In the genomic region with DNA sequence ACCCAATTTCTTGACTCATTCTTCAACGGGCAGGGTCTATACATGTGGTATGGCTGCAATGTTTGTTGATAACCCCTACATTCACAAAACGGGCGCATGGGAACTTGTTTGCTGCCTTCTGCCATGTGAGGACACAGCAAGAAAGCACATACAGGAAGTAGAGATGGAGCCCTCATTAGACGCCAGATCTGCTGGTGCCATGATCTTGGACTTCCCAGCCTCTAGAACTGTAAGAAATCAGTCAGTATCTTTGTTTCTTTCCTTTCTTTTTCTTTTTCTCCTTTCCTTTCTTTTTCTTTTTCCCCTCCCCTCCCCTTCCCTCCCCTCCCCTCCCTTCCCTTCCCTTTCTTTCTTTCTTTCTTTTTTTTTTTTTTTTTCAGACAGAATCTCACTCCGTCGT, we compare ENCODE assay signal across 28 cellular contexts.
"Had no signal": no experiment of that assay in that cellular context is flagged by ENCODE, and none has a peak within 500 bp of the region (broad histone marks: within the 10 kb centered on the region; RNA-seq: fewer than 3 reads in every experiment).

No MANE protein-coding gene starts in this region.

- H3K4me3 ChIP-seq: colonic mucosa, coronary artery, dorsolateral prefrontal cortex, esophagus muscularis mucosa, esophagus squamous epithelium, gastrocnemius medialis, gastroesophageal sphincter, heart left ventricle, heart right ventricle had no signal

- H3K9me3 ChIP-seq: colonic mucosa, esophagus squamous epithelium, gastrocnemius medialis had no signal

- H3K27me3 ChIP-seq: colonic mucosa, dorsolateral prefrontal cortex, esophagus muscularis mucosa, esophagus squamous epithelium, foreskin keratinocyte, gastrocnemius medialis, gastroesophageal sphincter, heart left ventricle, heart right ventricle had no signal

- H3K4me1 ChIP-seq: colonic mucosa, esophagus muscularis mucosa, esophagus squamous epithelium, foreskin keratinocyte, gastrocnemius medialis, gastroesophageal sphincter, heart left ventricle, heart right ventricle had no signal

- H3K36me3 ChIP-seq: colonic mucosa, esophagus muscularis mucosa, esophagus squamous epithelium, gastrocnemius medialis, gastroesophageal sphincter, heart left ventricle, heart right ventricle had no signal

- ATAC-seq: effector memory CD8-positive, alpha-beta T cell; esophagus mucosa; foreskin keratinocyte; gastrocnemius medialis; gastroesophageal sphincter; heart left ventricle; heart right ventricle had no signal

- DNase-seq: colonic mucosa; cortex of kidney; dermis blood vessel endothelial cell; dorsolateral prefrontal cortex; effector CD4-positive, alpha-beta T cell; effector CD8-positive, alpha-beta T cell; effector memory CD4-positive, alpha-beta T cell; effector memory CD8-positive, alpha-beta T cell; erythroblast; esophagus squamous epithelium; foreskin fibroblast; foreskin keratinocyte; foreskin melanocyte; gastrocnemius medialis; glutamatergic neuron; head of caudate nucleus; heart left ventricle; heart right ventricle had no signal

- FAIRE-seq: colon, endometrium, endothelial cell of umbilical vein, frontal cortex had no signal

- H3K9me3 Mint-ChIP-seq: dendritic cell treated with granulocyte-macrophage colony-stimulating factor and Interleukin-4, amounts not matched to agents 40 ng/mL and 50 ng/mL, for 4 days; effector memory CD8-positive, alpha-beta T cell had no signal

- H3K27me3 Mint-ChIP-seq: dendritic cell treated with granulocyte-macrophage colony-stimulating factor and Interleukin-4, amounts not matched to agents 40 ng/mL and 50 ng/mL, for 4 days; effector memory CD8-positive, alpha-beta T cell had no signal

- H3K4me3 Mint-ChIP-seq: dendritic cell treated with granulocyte-macrophage colony-stimulating factor and Interleukin-4, amounts not matched to agents 40 ng/mL and 50 ng/mL, for 4 days; effector memory CD8-positive, alpha-beta T cell had no signal

- H3K27ac ChIP-seq: colonic mucosa, coronary artery, dorsolateral prefrontal cortex, epithelial cell of prostate, esophagus muscularis mucosa, esophagus squamous epithelium, foreskin keratinocyte, gastrocnemius medialis, gastroesophageal sphincter, heart left ventricle, heart right ventricle had no signal

- H3K27ac Mint-ChIP-seq: dendritic cell treated with granulocyte-macrophage colony-stimulating factor and Interleukin-4, amounts not matched to agents 40 ng/mL and 50 ng/mL, for 4 days; effector memory CD8-positive, alpha-beta T cell had no signal
